Comparison of ENCODE assay signal across 12 cellular contexts in genomic region chr1:232982238-232982944, GRCh38. TPM values are rescaled to one million over a fixed set of nuclear protein-coding genes. Genes with fewer than 3 reads are reported as not detected.
DNase-seq lines count a peak whose midpoint lies in the region; ATAC-seq and TF ChIP-seq lines count a peak whose summit lies in the region.
"Had no signal": no experiment of that assay in that cellular context is flagged by ENCODE, and none has a peak within 500 bp of the region (broad histone marks: within the 10 kb centered on the region; RNA-seq: fewer than 3 reads in every experiment).

No MANE protein-coding gene starts in this region.

- no peak overlapping the region for H3K4me3 Mint-ChIP-seq in progenitor cell of endocrine pancreas (ENCODE audit: low read depth)
- H3K4me3 Mint-ChIP-seq: activated CD8-positive, alpha-beta T cell treated with anti-CD3 and anti-CD28 coated beads, Interleukin-2, amount 10 ng/mL, durations not matched to agents 7 days and 5 days; activated naive CD8-positive, alpha-beta T cell had no signal

- peak overlapping the region; percentile 38 for H3K27ac Mint-ChIP-seq in progenitor cell of endocrine pancreas
- H3K27ac Mint-ChIP-seq: activated CD8-positive, alpha-beta T cell treated with anti-CD3 and anti-CD28 coated beads, Interleukin-2, amount 10 ng/mL, durations not matched to agents 7 days and 5 days; activated naive CD8-positive, alpha-beta T cell had no signal

- no peak for ATAC-seq in HG03095 (IDR thresholded peaks at IDR 0.05; ENCODE audit: unreplicated experiment)
- ATAC-seq: activated CD8-positive, alpha-beta T cell treated with anti-CD3 and anti-CD28 coated beads, Interleukin-2, amount 10 ng/mL, durations not matched to agents 7 days and 5 days; left lung had no signal

- no peaks in the 10 kb centered on the region for H3K9me3 Mint-ChIP-seq in progenitor cell of endocrine pancreas (ENCODE audit: low read depth)

- H3K27me3 Mint-ChIP-seq in progenitor cell of endocrine pancreas: no peaks in the 10 kb centered on the region
- H3K27me3 Mint-ChIP-seq: activated naive CD8-positive, alpha-beta T cell had no signal

- peaks cover 16% of the 10 kb centered on the region for H3K36me3 Mint-ChIP-seq in progenitor cell of endocrine pancreas (ENCODE audit: insufficient read depth)

- no peak for TF ChIP-seq CTCF in cardiac fibroblast (IDR thresholded peaks at IDR 0.05; ENCODE audit: low read depth, low read length)
- no peak for TF ChIP-seq CTCF in progenitor cell of endocrine pancreas (IDR thresholded peaks at IDR 0.05; ENCODE audit: unreplicated experiment)

- H3K4me1 Mint-ChIP-seq in progenitor cell of endocrine pancreas (ENCODE audit: low read depth): peaks cover 9% of the 10 kb centered on the region

- peak; percentile 86 for DNase-seq in EL
- peak; percentile 26 for DNase-seq in MV-4-11 (lab: John Stamatoyannopoulos, UW)
- peak; percentile 32 to 46 for DNase-seq in cardiac fibroblast (ENCODE audit: low read depth in 2 of 2)
- no peak for DNase-seq in progenitor cell of endocrine pancreas (ENCODE audit: low spot score, unreplicated experiment)
- DNase-seq in NCI-H446 treated with DMSO at 0.1 percent for 48 hours (lab: John Stamatoyannopoulos, UW): no peak
- no peak for DNase-seq in activated effector memory CD4-positive, alpha-beta T cell treated with anti-CD3 and anti-CD28 coated beads, Interleukin-2, amount 50 U/mL, for 16 hours
- DNase-seq: activated CD8-positive, alpha-beta T cell treated with anti-CD3 and anti-CD28 coated beads, Interleukin-2, amount 10 ng/mL, durations not matched to agents 7 days and 5 days; GOT3; left lung; NCI-H1930 had no signal

- H3K4me3 ChIP-seq in cardiac fibroblast (replicated peaks in 1 of 2; ENCODE audit: low read depth in 2 of 2, low read length in 2 of 2): no peak overlapping the region
- H3K4me3 ChIP-seq: left lung had no signal

RNA-seq across cellular contexts. Expression of gene NTPCR, which starts 32.0 kb away (rescaled TPM):
- 59.0 and 60.1 TPM in 2 replicates for total RNA-seq in progenitor cell of endocrine pancreas

Comparison
In these comparisons a context has a peak if more than half of its experiments do, and no peak if none do; other contexts are left out.
1. DNase-seq: peak in EL (single experiment), MV-4-11 (single experiment) and cardiac fibroblast (2 of 2); none in progenitor cell of endocrine pancreas (single experiment), NCI-H446 treated with DMSO at 0.1 percent for 48 hours (single experiment) and activated effector memory CD4-positive, alpha-beta T cell treated with anti-CD3 and anti-CD28 coated beads, Interleukin-2, amount 50 U/mL, for 16 hours (single experiment).